Comparison of ENCODE assay signal across 26 cellular contexts in genomic region chr1:119492763-119493162, GRCh38. TPM values are rescaled to one million over a fixed set of nuclear protein-coding genes. Genes with fewer than 3 reads are reported as not detected.
"Had no signal": no experiment of that assay in that cellular context is flagged by ENCODE, and none has a peak within 500 bp of the region (broad histone marks: within the 10 kb centered on the region; RNA-seq: fewer than 3 reads in every experiment).

No MANE protein-coding gene starts in this region.

- H3K4me1 ChIP-seq: SJSA1 had no signal

- FAIRE-seq: HTR-8/SVneo, RCC 7860 had no signal

- H3K9me3 ChIP-seq: SJSA1 had no signal

- DNase-seq: KBM-7, MV-4-11, NCI-H1048, NCI-H1105, NCI-H1417, NCI-H1436 treated with DMSO at 0.1 percent for 48 hours, NCI-H1694, NCI-H187 treated with DMSO at 0.1 percent for 48 hours, NCI-H2081, NCI-H2107, NCI-H2227 treated with DMSO at 0.1 percent for 48 hours, NCI-H524, NCI-H526 treated with DMSO at 0.1 percent for 48 hours, NCI-H774, Right ventricle myocardium superior, RPMI8226, SIG-M5, SW 1271 had no signal

- H3K4me3 ChIP-seq: SJSA1, SK-N-MC had no signal

- H3K27me3 ChIP-seq: SJSA1 had no signal

- H3K36me3 ChIP-seq: SJSA1 had no signal

- H3K27ac ChIP-seq: HL-60, SJSA1, SK-N-MC had no signal

RNA-seq across cellular contexts. Expression of gene HSD3B1, which starts 14.2 kb away (rescaled TPM):
- total RNA-seq: LHCN-M2, MCF 10A, NCI-H460, Right ventricle myocardium superior, SJSA1 had no signal
